In the genomic region with DNA sequence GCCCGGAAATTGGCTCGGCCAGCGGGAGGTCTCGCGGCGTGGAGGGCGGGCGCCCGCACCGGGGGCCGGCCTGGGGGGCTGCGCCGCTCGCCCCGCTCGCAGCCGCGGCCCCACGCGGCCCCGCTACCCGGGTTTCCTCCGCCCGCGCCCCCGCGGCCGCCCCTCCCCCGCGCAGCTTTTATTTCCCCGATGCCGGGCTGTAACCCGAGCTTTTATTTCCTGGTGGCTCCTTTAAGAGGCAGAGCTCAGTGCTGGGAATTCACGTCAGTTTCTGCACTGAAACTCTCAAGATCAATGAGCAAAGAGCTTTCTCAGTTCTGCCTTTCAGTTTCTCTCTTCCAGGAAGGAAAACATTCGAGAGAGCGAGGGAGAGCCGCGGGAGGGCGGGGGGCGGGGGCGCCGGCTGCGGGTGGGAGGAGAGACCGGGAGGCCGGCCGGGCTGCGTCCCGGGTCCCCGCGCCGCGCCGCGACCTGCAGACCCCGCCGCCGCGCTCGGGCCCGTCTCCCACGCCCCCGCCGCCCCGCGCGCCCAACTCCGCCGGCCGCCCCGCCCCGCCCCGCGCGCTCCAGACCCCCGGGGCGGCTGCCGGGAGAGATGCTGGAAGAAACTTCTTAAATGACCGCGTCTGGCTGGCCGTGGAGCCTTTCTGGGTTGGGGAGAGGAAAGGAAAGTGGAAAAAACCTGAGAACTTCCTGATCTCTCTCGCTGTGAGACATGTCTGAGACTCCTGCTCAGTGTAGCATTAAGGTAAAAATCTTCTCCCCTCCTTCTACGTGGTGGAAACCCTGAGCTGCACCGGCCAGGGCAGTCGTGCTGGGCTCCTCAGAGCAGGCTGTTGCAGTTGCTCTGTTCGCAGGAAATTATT, we compare ENCODE assay signal across 8 cellular contexts. TPM values are rescaled to one million over a fixed set of nuclear protein-coding genes. Genes with fewer than 3 reads are reported as not detected.
DNase-seq lines count a peak whose midpoint lies in the region; ATAC-seq, FAIRE-seq and TF ChIP-seq lines count a peak whose summit lies in the region.

A gene (plus strand): TSS at position 262 of the 866 bp plus-strand sequence. CDS start 454 bp downstream, at position 716.

- WGBS in mammary epithelial cell (ENCODE audit: low coverage, missing lambda C conversion rate), result 0% methylated on average over 5 of the region's 85 CpGs
- 0 to 1% (median 0%) methylated on average over 65 to 85 of the region's 85 CpGs for WGBS in small intestine, 3 donors

- H3K36me3 ChIP-seq in WERI-Rb-1, result no peaks in the 10 kb centered on the region
- H3K36me3 ChIP-seq in mammary epithelial cell (ENCODE audit: insufficient read depth, low read length), result no peaks in the 10 kb centered on the region
- no peaks in the 10 kb centered on the region for H3K36me3 ChIP-seq in small intestine (ENCODE audit: control insufficient read depth in 2 of 2, insufficient read depth in 2 of 2, low read length in 2 of 2)

- TF ChIP-seq CTCF in WERI-Rb-1 (IDR thresholded peaks at IDR 0.05; ENCODE audit: low read depth, low read length) (no peak), mammary epithelial cell (conservative IDR thresholded peaks at IDR 0.05 in 1 of 2, IDR thresholded peaks at IDR 0.05 in 1 of 2; ENCODE audit: extremely low read depth in 1 of 2, insufficient read depth in 1 of 2, low read depth in 1 of 2, low read length in 2 of 2) (no peak)

- H2AFZ ChIP-seq in mammary epithelial cell (ENCODE audit: low read depth, low read length), result peak within 1 kb of the TSS; percentile 84

- intact Hi-C loops in mammary epithelial cell (cut with micrococcal nuclease), result loop anchor here (1.0 to 5.0 kb wide), 8 partner anchors 58 to 291 kb away; no protein-coding TSS in a partner anchor

- H3K27ac ChIP-seq in WERI-Rb-1 (peak within 1 kb of the TSS; percentile 94), mammary epithelial cell (ENCODE audit: insufficient read depth, low read depth, low read length) (peak within 1 kb of the TSS; percentile 97), small intestine (ENCODE audit: low read depth in 1 of 2, low read length in 1 of 2) (peak within 1 kb of the TSS; percentile 93 to 100)

- H3K4me2 ChIP-seq in mammary epithelial cell (ENCODE audit: insufficient read depth, low read depth, low read length), result peak within 1 kb of the TSS; percentile 83

- H3K27me3 ChIP-seq in WERI-Rb-1 (ENCODE audit: insufficient read depth, low read depth, severe bottlenecking), result no peaks in the 10 kb centered on the region
- no peaks in the 10 kb centered on the region for H3K27me3 ChIP-seq in mammary epithelial cell (ENCODE audit: insufficient read depth, low read length)
- H3K27me3 ChIP-seq in small intestine (ENCODE audit: control insufficient read depth in 2 of 2, insufficient read depth in 2 of 2, low read length in 2 of 2), result no peaks in the 10 kb centered on the region

- ATAC-seq in GM18519 (IDR thresholded peaks at IDR 0.05; ENCODE audit: low FRiP score, unreplicated experiment) (peak; percentile 38), HG03039 (IDR thresholded peaks at IDR 0.05; ENCODE audit: unreplicated experiment) (peak; percentile 44)

- DNase-seq in A172 (ENCODE audit: low spot score) (peak; percentile 57), NCI-H2107 treated with DMSO at 0.1 percent for 48 hours (lab: John Stamatoyannopoulos, UW; ENCODE audit: unreplicated experiment) (peak; percentile 74), WERI-Rb-1 (peak; percentile 63), mammary epithelial cell (peak; percentile 88), iPS-NIHi7 (ENCODE audit: extremely low spot score) (peak; percentile 59), small intestine (peak; percentile 93)

- H3K4me3 ChIP-seq in WERI-Rb-1 (ENCODE audit: low read depth, low read length), result peak within 1 kb of the TSS; percentile 81
- peak within 1 kb of the TSS; percentile 69 to 99 (median 92) for H3K4me3 ChIP-seq in mammary epithelial cell (replicated peaks in 1 of 3; ENCODE audit: insufficient read depth in 1 of 3, low read depth in 2 of 3, low read length in 3 of 3)
- peak within 1 kb of the TSS; percentile 91 to 92 for H3K4me3 ChIP-seq in small intestine (ENCODE audit: low read depth in 1 of 2, low read length in 2 of 2)

- CTCF ChIA-PET in mammary epithelial cell (lab: Charles Lee; ENCODE audit: low non-redundant PET), result no interaction called here

- in situ Hi-C loops in mammary epithelial cell (cut with MboI; ENCODE audit: low sequenced_read_pairs in 2 of 2), result no loop called here

- no peaks in the 10 kb centered on the region for H4K20me1 ChIP-seq in mammary epithelial cell (ENCODE audit: insufficient read depth, low read length)

- H3K9me3 ChIP-seq in WERI-Rb-1 (ENCODE audit: severe bottlenecking) (no peaks in the 10 kb centered on the region), mammary epithelial cell (replicated peaks; ENCODE audit: insufficient read depth, low read length) (no peaks in the 10 kb centered on the region), small intestine (ENCODE audit: control insufficient read depth, low read depth) (no peaks in the 10 kb centered on the region)

- H3K4me1 ChIP-seq in mammary epithelial cell (ENCODE audit: insufficient read depth, low read length) (peaks cover 21% of the 10 kb centered on the region), small intestine (ENCODE audit: control insufficient read depth in 2 of 2, insufficient read depth in 1 of 2, low read depth in 1 of 2, low read length in 1 of 2) (peaks cover 0 to 8% of the 10 kb centered on the region in 2 donors)

- dilution Hi-C loops in mammary epithelial cell (cut with HindIII; ENCODE audit: low sequenced_read_pairs), result no loop called here

- peaks cover 48% of the 10 kb centered on the region for H3K79me2 ChIP-seq in mammary epithelial cell (ENCODE audit: insufficient read depth, low read length)

- H3K9ac ChIP-seq in mammary epithelial cell (ENCODE audit: insufficient read depth, low read length), result peak within 1 kb of the TSS; percentile 99

- BruUV-seq in mammary epithelial cell (replicated peaks; lab: Mats Ljungman, UMichigan), result no TSS peak

- FAIRE-seq in small intestine (lab: Jason Lieb, UNC), result no peak

RNA-seq across cellular contexts. Expression of the gene that starts here (rescaled TPM):
- total RNA-seq in A172 (2014; rRNA removed; shearing (Covaris generic)), result 1.9 and 2.6 TPM in 2 replicates
- total RNA-seq in mammary epithelial cell, result 10 to 100 TPM; 16.7 to 28.3 TPM
- polyA plus RNA-seq in mammary epithelial cell, result 6.3 TPM
- 41.9 TPM for polyA minus RNA-seq in mammary epithelial cell
- 1 to 10 TPM; 5.1 to 9.6 (median 7.2) TPM for polyA plus RNA-seq in small intestine

Comparison
In these comparisons a context has a peak if more than half of its experiments do, and no peak if none do; other contexts are left out.
1. Peak in every context shown above with its lines: DNase-seq, ATAC-seq, H3K4me3 ChIP-seq and H3K27ac ChIP-seq.